Comparison of ENCODE assay signal across 29 cellular contexts in genomic region chr14:64213853-64214570, GRCh38.
DNase-seq lines count a peak whose midpoint lies in the region; ATAC-seq, FAIRE-seq and TF ChIP-seq lines count a peak whose summit lies in the region.
"Had no signal": no experiment of that assay in that cellular context is flagged by ENCODE, and none has a peak within 500 bp of the region (broad histone marks: within the 10 kb centered on the region; RNA-seq: fewer than 3 reads in every experiment).

No MANE protein-coding gene starts in this region.

- POLR2A ChIA-PET in T-cell (lab: Charles Lee): no interaction called here

- H3K4me3 ChIP-seq in ascending aorta (no peak overlapping the region), pancreas (peak overlapping the region; percentile 11 to 49 (median 24)), thyroid gland (replicated peaks in 1 of 3) (no peak overlapping the region)
- H3K4me3 ChIP-seq: ovary, right lobe of liver, SJSA1 had no signal

- H3K27ac Mint-ChIP-seq in T-cell: no peak overlapping the region
- H3K27ac Mint-ChIP-seq: activated CD4-positive, alpha-beta memory T cell treated with anti-CD3 and anti-CD28 coated beads for 36 hours; activated naive CD4-positive, alpha-beta T cell treated with anti-CD3 and anti-CD28 coated beads, Interleukin-2, amount 50 U/mL, for 24 hours; CD14-positive monocyte; natural killer cell treated with Interleukin-12 subunit alpha and Interleukin-12 subunit beta and Interleukin-15 and Interleukin-18, amount 100 ng/mL, for 72 hours; stimulated activated memory B cell treated with anti-CD40 and anti-IgM and Interleukin-4, amounts not matched to agents 10 μg/mL and 1 μg/mL and 100 μg/mL, for 72 hours; T-helper 17 cell had no signal

- H3K27me3 ChIP-seq in ascending aorta: no peaks in the 10 kb centered on the region
- no peaks in the 10 kb centered on the region for H3K27me3 ChIP-seq in pancreas
- no peaks in the 10 kb centered on the region for H3K27me3 ChIP-seq in thyroid gland
- H3K27me3 ChIP-seq: ovary, right lobe of liver, SJSA1 had no signal

- no peak for FAIRE-seq in pancreas (lab: Jason Lieb, UNC)
- FAIRE-seq: bronchial epithelial cell, RCC 7860 had no signal

- H3K4me1 ChIP-seq in ascending aorta (peaks cover 0 to 5% of the 10 kb centered on the region in 2 donors), pancreas (peaks cover 35 to 47% (median 43%) of the 10 kb centered on the region in 3 donors), thyroid gland (peaks cover 11 to 14% of the 10 kb centered on the region in 2 donors)
- H3K4me1 ChIP-seq: right lobe of liver, SJSA1 had no signal

- H3K4me1 Mint-ChIP-seq in T-cell: peaks cover 0 to 2% (median 0%) of the 10 kb centered on the region in 3 donors
- H3K4me1 Mint-ChIP-seq: activated naive CD4-positive, alpha-beta T cell treated with anti-CD3 and anti-CD28 coated beads, Interleukin-2, amount 50 U/mL, for 24 hours; activated T-helper 17 cell treated with anti-CD3 and anti-CD28 coated beads, Interleukin-2, amount 50 U/mL, for 72 hours; CD14-positive monocyte had no signal

- ATAC-seq in left ventricle myocardium superior (peak; percentile 17), pancreas (peak; percentile 74 to 82 (median 78)), T-cell (replicated peaks in 1 of 4) (no peak), HG02981 (IDR thresholded peaks at IDR 0.05; ENCODE audit: unreplicated experiment) (no peak)
- ATAC-seq: activated T-helper 17 cell treated with anti-CD3 and anti-CD28 coated beads, Interleukin-2, amount 50 U/mL, for 72 hours; esophagus mucosa; natural killer cell treated with Interleukin-12 subunit alpha and Interleukin-12 subunit beta and Interleukin-15 and Interleukin-18, amount 100 ng/mL, for 72 hours; right lobe of liver; stimulated activated memory B cell treated with anti-CD40 and anti-IgM and Interleukin-4, amounts not matched to agents 10 μg/mL and 1 μg/mL and 100 μg/mL, for 72 hours; T-helper 17 cell had no signal

- H3K36me3 ChIP-seq in ascending aorta (peaks cover 69 to 95% of the 10 kb centered on the region in 2 donors), pancreas (peaks cover 0 to 42% (median 0%) of the 10 kb centered on the region in 3 donors), thyroid gland (peaks cover 60 to 89% of the 10 kb centered on the region in 2 donors)
- H3K36me3 ChIP-seq: ovary had no signal

- TF ChIP-seq POLR2A in thyroid gland (IDR thresholded peaks at IDR 0.05): no peak

- TF ChIP-seq CTCF in ascending aorta (IDR thresholded peaks at IDR 0.05) (no peak), pancreas (IDR thresholded peaks at IDR 0.05) (no peak), thyroid gland (IDR thresholded peaks at IDR 0.05) (no peak)

- DNase-seq in ascending aorta (ENCODE audit: low spot score in 2 of 2) (no peak), left ventricle myocardium superior (no peak), pancreas (peak in 1 of 6 donors; percentile 23), thyroid gland (no peak), T-cell (no peak), NK-92 (lab: John Stamatoyannopoulos, UW; ENCODE audit: unreplicated experiment) (no peak), NCI-H526 (lab: John Stamatoyannopoulos, UW) (no peak)
- DNase-seq: activated CD4-positive, alpha-beta memory T cell treated with anti-CD3 and anti-CD28 coated beads for 36 hours; activated CD4-positive, CD25-positive, alpha-beta regulatory T cell treated with anti-CD3 and anti-CD28 coated beads, Interleukin-2, amount 50 U/mL, for 72 hours; activated CD8-positive, alpha-beta memory T cell treated with anti-CD3 and anti-CD28 coated beads, Interleukin-2, amount 50 U/mL, for 4 hours; amygdala; foreskin fibroblast; KG1; NCI-H1436; NCI-H510A treated with DMSO at 0.1 percent for 48 hours; right lobe of liver; stimulated activated CD4-positive, alpha-beta T cell treated with anti-CD3 and anti-CD28 coated beads, Interleukin-4, amount 100 ng/mL, for 24 hours; T-helper 17 cell had no signal

- no peaks in the 10 kb centered on the region for H3K27me3 Mint-ChIP-seq in T-cell
- H3K27me3 Mint-ChIP-seq: activated CD4-positive, alpha-beta memory T cell treated with anti-CD3 and anti-CD28 coated beads for 36 hours; activated naive CD4-positive, alpha-beta T cell treated with anti-CD3 and anti-CD28 coated beads, Interleukin-2, amount 50 U/mL, for 24 hours; activated T-helper 17 cell treated with anti-CD3 and anti-CD28 coated beads, Interleukin-2, amount 50 U/mL, for 72 hours; natural killer cell treated with Interleukin-12 subunit alpha and Interleukin-12 subunit beta and Interleukin-15 and Interleukin-18, amount 100 ng/mL, for 72 hours; stimulated activated memory B cell treated with anti-CD40 and anti-IgM and Interleukin-4, amounts not matched to agents 10 μg/mL and 1 μg/mL and 100 μg/mL, for 72 hours; T-helper 17 cell had no signal

- H3K27ac ChIP-seq in ascending aorta (peak overlapping the region; percentile 46 to 50), pancreas (peak overlapping the region; percentile 10 to 84 (median 68)), thyroid gland (peak overlapping the region; percentile 67 to 92 (median 73))
- H3K27ac ChIP-seq: ovary, right lobe of liver, SJSA1 had no signal

- CTCF ChIA-PET in T-cell (lab: Charles Lee): interaction anchor here in 1 of 2 donors (0.6 kb wide), 1 partner anchor 320 kb away, joined by 3 read pairs; no protein-coding TSS in a partner anchor

- H3K9me3 Mint-ChIP-seq in T-cell: no peaks in the 10 kb centered on the region
- H3K9me3 Mint-ChIP-seq: activated CD4-positive, alpha-beta memory T cell treated with anti-CD3 and anti-CD28 coated beads for 36 hours; activated naive CD4-positive, alpha-beta T cell treated with anti-CD3 and anti-CD28 coated beads, Interleukin-2, amount 50 U/mL, for 24 hours; activated T-helper 17 cell treated with anti-CD3 and anti-CD28 coated beads, Interleukin-2, amount 50 U/mL, for 72 hours; CD14-positive monocyte; natural killer cell treated with Interleukin-12 subunit alpha and Interleukin-12 subunit beta and Interleukin-15 and Interleukin-18, amount 100 ng/mL, for 72 hours; stimulated activated memory B cell treated with anti-CD40 and anti-IgM and Interleukin-4, amounts not matched to agents 10 μg/mL and 1 μg/mL and 100 μg/mL, for 72 hours had no signal

- H3K9me3 ChIP-seq in ascending aorta: no peaks in the 10 kb centered on the region
- no peaks in the 10 kb centered on the region for H3K9me3 ChIP-seq in pancreas
- H3K9me3 ChIP-seq in thyroid gland: no peaks in the 10 kb centered on the region
- H3K9me3 ChIP-seq: ovary, right lobe of liver, SJSA1 had no signal

- peaks cover 67% of the 10 kb centered on the region for H3K36me3 Mint-ChIP-seq in T-cell
- H3K36me3 Mint-ChIP-seq: CD14-positive monocyte had no signal

- intact Hi-C loops in ascending aorta (cut with DNase I): no loop called here
- intact Hi-C loops in left ventricle myocardium superior (cut with micrococcal nuclease): no loop called here
- intact Hi-C loops in pancreas (cut with DNase I): no loop called here
- intact Hi-C loops in thyroid gland (cut with DNase I): no loop called here

- H3K4me3 Mint-ChIP-seq in T-cell: no peak overlapping the region
- H3K4me3 Mint-ChIP-seq: activated CD4-positive, alpha-beta memory T cell treated with anti-CD3 and anti-CD28 coated beads for 36 hours; activated naive CD4-positive, alpha-beta T cell treated with anti-CD3 and anti-CD28 coated beads, Interleukin-2, amount 50 U/mL, for 24 hours; activated T-helper 17 cell treated with anti-CD3 and anti-CD28 coated beads, Interleukin-2, amount 50 U/mL, for 72 hours; CD14-positive monocyte; natural killer cell treated with Interleukin-12 subunit alpha and Interleukin-12 subunit beta and Interleukin-15 and Interleukin-18, amount 100 ng/mL, for 72 hours; stimulated activated memory B cell treated with anti-CD40 and anti-IgM and Interleukin-4, amounts not matched to agents 10 μg/mL and 1 μg/mL and 100 μg/mL, for 72 hours; T-helper 17 cell had no signal

- WGBS in pancreas, 2 donors: 40 to 42% methylated on average over 15 of the region's 15 CpGs
- WGBS in thyroid gland, 2 donors: 92 to 95% methylated on average over 15 of the region's 15 CpGs

Comparison
In these comparisons a context has a peak if more than half of its experiments do, and no peak if none do; other contexts are left out.
1. H3K4me3 ChIP-seq: peak in pancreas (4 of 4); none in ascending aorta (0 of 2) and thyroid gland (0 of 3).
2. ATAC-seq: peak in left ventricle myocardium superior (single experiment) and pancreas (4 of 4); none in T-cell (0 of 4) and HG02981 (single experiment).
3. Peak in every context shown above with its lines, with median percentiles within 50 percentile points of each other: H3K27ac ChIP-seq.